ENCODE assay signal across 1 cellular context in genomic region chr20:34269996-34270627, GRCh38.
TF ChIP-seq lines count a peak whose summit lies in the region.

No MANE protein-coding gene starts in this region.

TF ChIP-seq in HCT116, 20 proteins besides CTCF, POLR2A, EP300 and RAD21 (continued from another document):
- TF ChIP-seq SIN3A (IDR thresholded peaks at IDR 0.05; ENCODE audit: low read depth) (no peak), CEBPB (IDR thresholded peaks at IDR 0.05; ENCODE audit: low read depth) (no peak)
